ENCODE assay signal across 1 cellular context in genomic region chr17:72928454-72929136, GRCh38.
A peak's percentile ranks its signal among the peaks of the same experiment; 100 is the strongest.
TF ChIP-seq lines count a peak whose summit lies in the region.

No MANE protein-coding gene starts in this region.

TF ChIP-seq in HepG2, 621 proteins besides CTCF, POLR2A, EP300 and RAD21 (continued from another document and continues in another):
- TF ChIP-seq PBX3 (CRISPR knock-in tag; IDR thresholded peaks at IDR 0.05; ENCODE audit: borderline replicate concordance) (no peak), SALL2 (CRISPR knock-in tag; IDR thresholded peaks at IDR 0.05) (no peak), AGO2 (optimal IDR thresholded peaks at IDR 0.05; ENCODE audit: low read depth, low read length) (no peak), ZNF263 (CRISPR knock-in tag; IDR thresholded peaks at IDR 0.05) (no peak), ZNF205 (CRISPR knock-in tag; IDR thresholded peaks at IDR 0.05) (peak; percentile 34; the same call in 1 of the 2 replicates), SAP130 (CRISPR knock-in tag; IDR thresholded peaks at IDR 0.05; ENCODE audit: low read depth) (peak; percentile 78), ZNF484 (CRISPR knock-in tag; IDR thresholded peaks at IDR 0.05; ENCODE audit: borderline replicate concordance, low read depth) (no peak), KDM1A (CRISPR knock-in tag; IDR thresholded peaks at IDR 0.05) (peak; percentile 83; the same call in 1 of the 2 replicates), ARNTL (CRISPR knock-in tag; IDR thresholded peaks at IDR 0.05) (no peak), ZNF75D (CRISPR knock-in tag; IDR thresholded peaks at IDR 0.05; ENCODE audit: borderline replicate concordance) (no peak), ZNF570 (CRISPR knock-in tag; IDR thresholded peaks at IDR 0.05; ENCODE audit: borderline replicate concordance) (no peak), SETDB1 (CRISPR knock-in tag; IDR thresholded peaks at IDR 0.05; ENCODE audit: borderline replicate concordance) (no peak), ATF2 (CRISPR knock-in tag; IDR thresholded peaks at IDR 0.05) (no peak; the same call in 1 of the 2 replicates), ZNF567 (CRISPR knock-in tag; IDR thresholded peaks at IDR 0.05; ENCODE audit: borderline replicate concordance) (no peak), FOXK2 (IDR thresholded peaks at IDR 0.05) (no peak), E2F5 (CRISPR knock-in tag; conservative IDR thresholded peaks at IDR 0.05) (no peak), ZBTB7B (CRISPR knock-in tag; IDR thresholded peaks at IDR 0.05) (no peak), SNRNP70 (IDR thresholded peaks at IDR 0.05; ENCODE audit: low read depth, low read length) (no peak), SNAI1 (CRISPR knock-in tag; IDR thresholded peaks at IDR 0.05; ENCODE audit: borderline replicate concordance) (no peak), MXI1 (IDR thresholded peaks at IDR 0.05; ENCODE audit: borderline replicate concordance, low read depth, low read length) (no peak; the same call in 2 of the 3 replicates), HIC2 (CRISPR knock-in tag; IDR thresholded peaks at IDR 0.05; ENCODE audit: low read depth) (peak; percentile 89), KAT8 (CRISPR knock-in tag; IDR thresholded peaks at IDR 0.05) (peak; percentile 82), MAF1 (CRISPR knock-in tag; IDR thresholded peaks at IDR 0.05; ENCODE audit: borderline replicate concordance) (no peak), ZSCAN5A (CRISPR knock-in tag; IDR thresholded peaks at IDR 0.05; ENCODE audit: borderline replicate concordance) (no peak), RNF219 (CRISPR knock-in tag; IDR thresholded peaks at IDR 0.05) (no peak), GZF1 (CRISPR knock-in tag; IDR thresholded peaks at IDR 0.05) (no peak), ZNF614 (CRISPR knock-in tag; IDR thresholded peaks at IDR 0.05; ENCODE audit: borderline replicate concordance) (0 out of 2 replicates have a peak, but pooled peaks have one; percentile 80), HDAC1 (CRISPR knock-in tag; IDR thresholded peaks at IDR 0.05) (no peak), ATF3 (CRISPR knock-in tag; IDR thresholded peaks at IDR 0.05) (peak; percentile 65; the same call in 1 of the 2 replicates), MEIS1 (CRISPR knock-in tag; IDR thresholded peaks at IDR 0.05; ENCODE audit: borderline replicate concordance) (no peak), ZNF432 (CRISPR knock-in tag; IDR thresholded peaks at IDR 0.05; ENCODE audit: borderline replicate concordance) (no peak), TBL1XR1 (IDR thresholded peaks at IDR 0.05; ENCODE audit: borderline replicate concordance, low read length, partially characterized antibody) (no peak), ARNT (IDR thresholded peaks at IDR 0.05) (no peak), ZNF496 (CRISPR knock-in tag; IDR thresholded peaks at IDR 0.05; ENCODE audit: insufficient replicate concordance) (no peak), ZNF207 (IDR thresholded peaks at IDR 0.05; ENCODE audit: borderline replicate concordance) (no peak), MATR3 (CRISPR knock-in tag; IDR thresholded peaks at IDR 0.05) (no peak), ZFP82 (CRISPR knock-in tag; IDR thresholded peaks at IDR 0.05; ENCODE audit: borderline replicate concordance) (no peak), ZBTB1 (CRISPR knock-in tag; IDR thresholded peaks at IDR 0.05; ENCODE audit: borderline replicate concordance) (no peak), NFYC (CRISPR knock-in tag; IDR thresholded peaks at IDR 0.05) (no peak), FOXM1 (CRISPR knock-in tag; IDR thresholded peaks at IDR 0.05) (no peak), JARID2 (CRISPR knock-in tag; IDR thresholded peaks at IDR 0.05; ENCODE audit: insufficient replicate concordance) (no peak), ZFY (CRISPR knock-in tag; IDR thresholded peaks at IDR 0.05) (no peak), CEBPB (IDR thresholded peaks at IDR 0.05; ENCODE audit: borderline replicate concordance, low read depth, low read length) (peak; percentile 9; the same call in 1 of the 2 replicates), KDM6A (CRISPR knock-in tag; IDR thresholded peaks at IDR 0.05; ENCODE audit: low read depth) (peak; percentile 35; the same call in 1 of the 2 replicates), DBP (CRISPR knock-in tag; IDR thresholded peaks at IDR 0.05; ENCODE audit: not compliant biosample characterization) (no peak), ZNF704 (CRISPR knock-in tag; IDR thresholded peaks at IDR 0.05; ENCODE audit: borderline replicate concordance) (no peak), ZSCAN22 (CRISPR knock-in tag; IDR thresholded peaks at IDR 0.05) (no peak), ZBTB20 (CRISPR knock-in tag; IDR thresholded peaks at IDR 0.05; ENCODE audit: borderline replicate concordance, low read depth) (no peak), ZNF333 (CRISPR knock-in tag; IDR thresholded peaks at IDR 0.05; ENCODE audit: borderline replicate concordance) (no peak), ZNF724P (CRISPR knock-in tag; IDR thresholded peaks at IDR 0.05; ENCODE audit: borderline replicate concordance) (no peak), RNF2 (conservative IDR thresholded peaks at IDR 0.05; ENCODE audit: low read depth) (no peak), ZNF501 (CRISPR knock-in tag; IDR thresholded peaks at IDR 0.05) (0 out of 2 replicates have a peak, but pooled peaks have one; percentile 19), SIN3A (IDR thresholded peaks at IDR 0.05; ENCODE audit: borderline replicate concordance, low read depth, low read length) (no peak), JUNB (CRISPR knock-in tag; IDR thresholded peaks at IDR 0.05; ENCODE audit: borderline replicate concordance) (no peak), IKZF4 (CRISPR knock-in tag; IDR thresholded peaks at IDR 0.05; ENCODE audit: borderline replicate concordance, low read depth, not compliant biosample characterization) (no peak), CCDC6 (CRISPR knock-in tag; IDR thresholded peaks at IDR 0.05) (0 out of 2 replicates have a peak, but pooled peaks have one; percentile 52), UBTF (CRISPR knock-in tag; IDR thresholded peaks at IDR 0.05) (0 out of 2 replicates have a peak, but pooled peaks have one; percentile 19)
